ENCODE assay signal across 12 cellular contexts in genomic region chr4:118760092-118760491, GRCh38.
DNase-seq lines count a peak whose midpoint lies in the region; ATAC-seq and TF ChIP-seq lines count a peak whose summit lies in the region.
"Had no signal": no experiment of that assay in that cellular context is flagged by ENCODE, and none has a peak within 500 bp of the region (broad histone marks: within the 10 kb centered on the region; RNA-seq: fewer than 3 reads in every experiment).

No MANE protein-coding gene starts in this region.

- H3K36me3 ChIP-seq in gastroesophageal sphincter: peaks cover 0 to 3% of the 10 kb centered on the region in 2 donors

- no peaks in the 10 kb centered on the region for H3K9me3 Mint-ChIP-seq in natural killer cell

- no peak overlapping the region for H3K4me3 ChIP-seq in gastroesophageal sphincter

- H3K27ac Mint-ChIP-seq in natural killer cell: no peak overlapping the region

- no peak for TF ChIP-seq CTCF in gastroesophageal sphincter (IDR thresholded peaks at IDR 0.05)
- TF ChIP-seq CTCF in natural killer cell (IDR thresholded peaks at IDR 0.05): no peak

- H3K9me3 ChIP-seq in gastroesophageal sphincter: no peaks in the 10 kb centered on the region
- H3K9me3 ChIP-seq: neutrophil had no signal

- no peak overlapping the region for H3K4me3 Mint-ChIP-seq in natural killer cell

- H3K27ac ChIP-seq in gastroesophageal sphincter: peak overlapping the region; percentile 74 to 96 (median 84)
- H3K27ac ChIP-seq: neutrophil had no signal

- H3K27me3 ChIP-seq in gastroesophageal sphincter: no peaks in the 10 kb centered on the region
- H3K27me3 ChIP-seq: neutrophil had no signal

- TF ChIP-seq EP300 in gastroesophageal sphincter (IDR thresholded peaks at IDR 0.05): no peak

- intact Hi-C loops in natural killer cell (cut with micrococcal nuclease): no loop called here

- no peak for DNase-seq in activated gamma-delta T cell treated with Interleukin-2 at 50 U/mL for 16 hours
- no peak for DNase-seq in NCI-H146 (lab: John Stamatoyannopoulos, UW)
- no peak for DNase-seq in activated effector memory CD4-positive, alpha-beta T cell treated with Interleukin-2 at 50 U/mL for 16 hours
- no peak for DNase-seq in natural killer cell
- DNase-seq: C1 segment of cervical spinal cord, KG1, NCI-H69 had no signal

- no peaks in the 10 kb centered on the region for H3K27me3 Mint-ChIP-seq in natural killer cell (ENCODE audit: low read depth in 2 of 2)

- TF ChIP-seq POLR2A in gastroesophageal sphincter (IDR thresholded peaks at IDR 0.05): no peak

- H3K36me3 Mint-ChIP-seq in natural killer cell: peaks cover 6% of the 10 kb centered on the region

- WGBS in gastroesophageal sphincter (ENCODE audit: low coverage in 1 of 2), 2 donors: 86 to 93% methylated on average over 3 of the region's 3 CpGs

- H3K4me1 ChIP-seq in gastroesophageal sphincter: peaks cover 46 to 100% (median 65%) of the 10 kb centered on the region in 3 donors

- H3K4me1 Mint-ChIP-seq in natural killer cell: peaks cover 0 to 4% of the 10 kb centered on the region in 2 donors

- ATAC-seq in GM18520 (IDR thresholded peaks at IDR 0.05; ENCODE audit: unreplicated experiment) (peak; percentile 9), GM21528 (IDR thresholded peaks at IDR 0.05; ENCODE audit: low FRiP score, unreplicated experiment) (peak; percentile 52), HG03108 (IDR thresholded peaks at IDR 0.05; ENCODE audit: unreplicated experiment) (peak; percentile 22), gastroesophageal sphincter (no peak), natural killer cell (no peak)

Comparison
In these comparisons a context has a peak if more than half of its experiments do, and no peak if none do; other contexts are left out.
1. ATAC-seq: peak in GM18520 (single experiment), GM21528 (single experiment) and HG03108 (single experiment); none in gastroesophageal sphincter (single experiment) and natural killer cell (0 of 3).